1 cellular context compared by ENCODE assay signal in the genomic region with DNA sequence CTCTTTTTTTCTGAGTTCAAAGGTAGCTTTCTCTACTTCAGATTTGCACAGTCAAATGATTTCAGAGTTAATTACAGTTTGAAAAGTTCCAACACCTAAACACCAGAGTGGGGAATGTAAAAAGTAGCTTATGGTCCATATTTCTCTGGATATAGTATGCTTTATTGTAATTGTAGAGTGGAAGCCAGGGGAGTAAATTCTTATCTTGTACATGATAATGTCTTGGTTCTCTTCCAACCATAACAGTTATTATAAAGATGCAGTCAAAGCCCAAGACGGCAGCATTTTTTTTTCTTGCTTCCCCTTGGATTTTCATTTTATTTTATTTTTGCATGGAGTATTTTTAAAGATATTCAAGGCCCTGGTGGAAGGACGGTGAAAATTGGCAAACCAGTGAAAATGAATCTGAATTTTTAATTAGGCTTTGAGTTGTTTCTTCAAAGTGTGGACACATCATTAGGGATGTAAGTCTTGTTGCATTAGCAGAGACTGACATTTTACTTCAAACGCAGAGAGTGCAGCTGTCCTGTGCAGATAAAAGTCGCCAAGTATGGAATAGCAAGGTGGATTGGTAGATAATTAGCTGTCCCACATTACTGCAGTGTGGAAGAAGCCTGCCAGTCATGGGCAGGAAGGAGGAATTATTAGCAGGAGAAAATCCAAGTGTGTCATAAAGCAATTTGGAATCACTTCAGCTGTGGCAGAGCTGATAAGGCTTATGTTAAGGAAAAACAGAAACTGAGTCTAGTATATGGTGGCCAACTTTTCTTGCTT.
TF ChIP-seq lines count a peak whose summit lies in the region.

No MANE protein-coding gene starts in this region.

TF ChIP-seq in GM23338, 12 proteins besides CTCF, POLR2A, EP300 and RAD21 (continued from another document):
- TF ChIP-seq, protein P1, sequence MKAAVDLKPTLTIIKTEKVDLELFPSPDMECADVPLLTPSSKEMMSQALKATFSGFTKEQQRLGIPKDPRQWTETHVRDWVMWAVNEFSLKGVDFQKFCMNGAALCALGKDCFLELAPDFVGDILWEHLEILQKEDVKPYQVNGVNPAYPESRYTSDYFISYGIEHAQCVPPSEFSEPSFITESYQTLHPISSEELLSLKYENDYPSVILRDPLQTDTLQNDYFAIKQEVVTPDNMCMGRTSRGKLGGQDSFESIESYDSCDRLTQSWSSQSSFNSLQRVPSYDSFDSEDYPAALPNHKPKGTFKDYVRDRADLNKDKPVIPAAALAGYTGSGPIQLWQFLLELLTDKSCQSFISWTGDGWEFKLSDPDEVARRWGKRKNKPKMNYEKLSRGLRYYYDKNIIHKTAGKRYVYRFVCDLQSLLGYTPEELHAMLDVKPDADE (IDR thresholded peaks at IDR 0.05), result no peak
- no peak for TF ChIP-seq ZNF114 (CRISPR knock-in tag; IDR thresholded peaks at IDR 0.05)
- TF ChIP-seq JUNB (IDR thresholded peaks at IDR 0.05; ENCODE audit: unreplicated experiment), result no peak
- TF ChIP-seq NANOG (IDR thresholded peaks at IDR 0.05; ENCODE audit: borderline replicate concordance), result no peak
- TF ChIP-seq, protein P2, sequence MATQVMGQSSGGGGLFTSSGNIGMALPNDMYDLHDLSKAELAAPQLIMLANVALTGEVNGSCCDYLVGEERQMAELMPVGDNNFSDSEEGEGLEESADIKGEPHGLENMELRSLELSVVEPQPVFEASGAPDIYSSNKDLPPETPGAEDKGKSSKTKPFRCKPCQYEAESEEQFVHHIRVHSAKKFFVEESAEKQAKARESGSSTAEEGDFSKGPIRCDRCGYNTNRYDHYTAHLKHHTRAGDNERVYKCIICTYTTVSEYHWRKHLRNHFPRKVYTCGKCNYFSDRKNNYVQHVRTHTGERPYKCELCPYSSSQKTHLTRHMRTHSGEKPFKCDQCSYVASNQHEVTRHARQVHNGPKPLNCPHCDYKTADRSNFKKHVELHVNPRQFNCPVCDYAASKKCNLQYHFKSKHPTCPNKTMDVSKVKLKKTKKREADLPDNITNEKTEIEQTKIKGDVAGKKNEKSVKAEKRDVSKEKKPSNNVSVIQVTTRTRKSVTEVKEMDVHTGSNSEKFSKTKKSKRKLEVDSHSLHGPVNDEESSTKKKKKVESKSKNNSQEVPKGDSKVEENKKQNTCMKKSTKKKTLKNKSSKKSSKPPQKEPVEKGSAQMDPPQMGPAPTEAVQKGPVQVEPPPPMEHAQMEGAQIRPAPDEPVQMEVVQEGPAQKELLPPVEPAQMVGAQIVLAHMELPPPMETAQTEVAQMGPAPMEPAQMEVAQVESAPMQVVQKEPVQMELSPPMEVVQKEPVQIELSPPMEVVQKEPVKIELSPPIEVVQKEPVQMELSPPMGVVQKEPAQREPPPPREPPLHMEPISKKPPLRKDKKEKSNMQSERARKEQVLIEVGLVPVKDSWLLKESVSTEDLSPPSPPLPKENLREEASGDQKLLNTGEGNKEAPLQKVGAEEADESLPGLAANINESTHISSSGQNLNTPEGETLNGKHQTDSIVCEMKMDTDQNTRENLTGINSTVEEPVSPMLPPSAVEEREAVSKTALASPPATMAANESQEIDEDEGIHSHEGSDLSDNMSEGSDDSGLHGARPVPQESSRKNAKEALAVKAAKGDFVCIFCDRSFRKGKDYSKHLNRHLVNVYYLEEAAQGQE (IDR thresholded peaks at IDR 0.05; ENCODE audit: unreplicated experiment), result no peak
